ENCODE assay signal across 2 cellular contexts in the genomic region with DNA sequence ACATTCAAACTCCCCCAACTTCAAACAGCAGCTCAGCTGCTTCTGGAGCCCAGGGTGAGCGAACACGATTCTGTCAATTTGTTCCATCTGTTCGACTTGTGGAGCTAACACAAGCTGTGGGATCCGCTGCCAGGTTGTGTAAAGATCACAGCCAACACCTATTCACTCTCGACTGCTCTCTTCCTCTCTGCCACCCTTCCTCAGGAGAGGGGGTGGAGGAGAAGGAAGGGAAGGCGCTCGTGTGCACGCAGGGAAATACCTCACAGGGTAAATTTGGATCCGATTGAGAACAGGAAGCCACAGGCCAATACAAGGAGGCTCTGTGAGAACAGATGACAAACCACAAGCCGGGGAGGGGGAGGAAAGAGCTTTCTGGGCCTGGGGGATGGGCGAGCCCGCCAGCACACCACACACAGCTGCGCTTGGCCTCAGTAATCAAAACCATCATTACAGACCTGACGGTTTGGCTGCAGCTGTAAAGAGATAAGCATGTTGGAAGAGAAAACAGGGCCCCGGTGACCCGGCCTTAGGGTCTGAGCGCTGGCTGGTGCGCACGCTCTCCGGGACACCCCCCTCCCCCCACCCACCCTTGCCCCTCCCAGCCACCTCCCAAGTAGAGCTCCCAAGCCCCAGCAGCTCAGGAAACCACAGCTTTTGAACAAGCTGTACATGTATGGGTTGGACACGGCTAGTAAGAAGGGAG.
TF ChIP-seq lines count a peak whose summit lies in the region.

No MANE protein-coding gene starts in this region.

TF ChIP-seq in IMR-90, 13 proteins besides CTCF, POLR2A, EP300 and RAD21:
- TF ChIP-seq, protein P1, sequence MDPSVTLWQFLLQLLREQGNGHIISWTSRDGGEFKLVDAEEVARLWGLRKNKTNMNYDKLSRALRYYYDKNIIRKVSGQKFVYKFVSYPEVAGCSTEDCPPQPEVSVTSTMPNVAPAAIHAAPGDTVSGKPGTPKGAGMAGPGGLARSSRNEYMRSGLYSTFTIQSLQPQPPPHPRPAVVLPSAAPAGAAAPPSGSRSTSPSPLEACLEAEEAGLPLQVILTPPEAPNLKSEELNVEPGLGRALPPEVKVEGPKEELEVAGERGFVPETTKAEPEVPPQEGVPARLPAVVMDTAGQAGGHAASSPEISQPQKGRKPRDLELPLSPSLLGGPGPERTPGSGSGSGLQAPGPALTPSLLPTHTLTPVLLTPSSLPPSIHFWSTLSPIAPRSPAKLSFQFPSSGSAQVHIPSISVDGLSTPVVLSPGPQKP (IDR thresholded peaks at IDR 0.05; ENCODE audit: borderline replicate concordance, low read depth, low read length): no peak
- TF ChIP-seq BHLHE40 (IDR thresholded peaks at IDR 0.05; ENCODE audit: low read depth, low read length) (peak; percentile 73), RFX5 (IDR thresholded peaks at IDR 0.05; ENCODE audit: low read depth, low read length) (no peak), FOS (IDR thresholded peaks at IDR 0.05; ENCODE audit: low read depth, low read length) (no peak), MAZ (IDR thresholded peaks at IDR 0.05; ENCODE audit: borderline replicate concordance, low read depth, low read length) (peak; percentile 74; the same call in 1 of the 2 replicates), SMC3 (IDR thresholded peaks at IDR 0.05; ENCODE audit: low read depth, low read length) (peak; percentile 29), CHD1 (IDR thresholded peaks at IDR 0.05; ENCODE audit: low read depth, low read length) (no peak)
- TF ChIP-seq, protein P2, sequence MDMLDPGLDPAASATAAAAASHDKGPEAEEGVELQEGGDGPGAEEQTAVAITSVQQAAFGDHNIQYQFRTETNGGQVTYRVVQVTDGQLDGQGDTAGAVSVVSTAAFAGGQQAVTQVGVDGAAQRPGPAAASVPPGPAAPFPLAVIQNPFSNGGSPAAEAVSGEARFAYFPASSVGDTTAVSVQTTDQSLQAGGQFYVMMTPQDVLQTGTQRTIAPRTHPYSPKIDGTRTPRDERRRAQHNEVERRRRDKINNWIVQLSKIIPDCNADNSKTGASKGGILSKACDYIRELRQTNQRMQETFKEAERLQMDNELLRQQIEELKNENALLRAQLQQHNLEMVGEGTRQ (IDR thresholded peaks at IDR 0.05; ENCODE audit: low read depth, low read length): 0 out of 2 replicates have a peak, but pooled peaks have one; percentile 13

TF ChIP-seq in SK-N-SH, 30 proteins besides CTCF, POLR2A, EP300 and RAD21:
- TF ChIP-seq, protein P3, sequence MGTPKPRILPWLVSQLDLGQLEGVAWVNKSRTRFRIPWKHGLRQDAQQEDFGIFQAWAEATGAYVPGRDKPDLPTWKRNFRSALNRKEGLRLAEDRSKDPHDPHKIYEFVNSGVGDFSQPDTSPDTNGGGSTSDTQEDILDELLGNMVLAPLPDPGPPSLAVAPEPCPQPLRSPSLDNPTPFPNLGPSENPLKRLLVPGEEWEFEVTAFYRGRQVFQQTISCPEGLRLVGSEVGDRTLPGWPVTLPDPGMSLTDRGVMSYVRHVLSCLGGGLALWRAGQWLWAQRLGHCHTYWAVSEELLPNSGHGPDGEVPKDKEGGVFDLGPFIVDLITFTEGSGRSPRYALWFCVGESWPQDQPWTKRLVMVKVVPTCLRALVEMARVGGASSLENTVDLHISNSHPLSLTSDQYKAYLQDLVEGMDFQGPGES (IDR thresholded peaks at IDR 0.05; ENCODE audit: low read depth, low read length): no peak
- TF ChIP-seq JUND (IDR thresholded peaks at IDR 0.05) (no peak), SMC3 (IDR thresholded peaks at IDR 0.05; ENCODE audit: low read depth, low read length) (no peak), TAF1 (IDR thresholded peaks at IDR 0.05; ENCODE audit: borderline replicate concordance, low read depth, low read length) (no peak), ELF1 (IDR thresholded peaks at IDR 0.05) (peak; percentile 32; the same call in 1 of the 2 replicates), POLR2AphosphoS5 (IDR thresholded peaks at IDR 0.05; ENCODE audit: low read depth, low read length) (peak; percentile 73), NRF1 (IDR thresholded peaks at IDR 0.05; ENCODE audit: low read depth, low read length) (peak; percentile 18; the same call in 1 of the 2 replicates), GATA2 (CRISPR knock-in tag; IDR thresholded peaks at IDR 0.05) (peak; percentile 93), RXRA (IDR thresholded peaks at IDR 0.05; ENCODE audit: borderline replicate concordance, low read depth) (no peak), MEF2A (IDR thresholded peaks at IDR 0.05; ENCODE audit: borderline replicate concordance, low read depth) (no peak), YY1 (IDR thresholded peaks at IDR 0.05; ENCODE audit: low read depth) (no peak), GABPA (IDR thresholded peaks at IDR 0.05; ENCODE audit: low read depth) (no peak), EZH2phosphoT487 (IDR thresholded peaks at IDR 0.05; ENCODE audit: borderline replicate concordance, low read depth) (no peak), RFX5 (IDR thresholded peaks at IDR 0.05; ENCODE audit: low read length) (no peak), SIN3A (IDR thresholded peaks at IDR 0.05; ENCODE audit: borderline replicate concordance, low read depth, low read length) (0 out of 2 replicates have a peak, but pooled peaks have one; percentile 18), MXI1 (IDR thresholded peaks at IDR 0.05; ENCODE audit: low read depth, low read length) (peak; percentile 37; the same call in 1 of the 2 replicates), CHD2 (IDR thresholded peaks at IDR 0.05; ENCODE audit: low read length, partially characterized antibody) (peak; percentile 97), FOSL2 (IDR thresholded peaks at IDR 0.05; ENCODE audit: borderline replicate concordance, low read depth) (no peak), TCF12 (IDR thresholded peaks at IDR 0.05) (peak; percentile 94), RCOR1 (IDR thresholded peaks at IDR 0.05; ENCODE audit: low read length) (peak; percentile 97), NFIC (IDR thresholded peaks at IDR 0.05; ENCODE audit: borderline replicate concordance) (peak; percentile 69; the same call in 1 of the 2 replicates), FOXM1 (IDR thresholded peaks at IDR 0.05; ENCODE audit: low read depth) (no peak), MAX (IDR thresholded peaks at IDR 0.05; ENCODE audit: low read depth) (peak; percentile 72), FOXJ3 (CRISPR knock-in tag; IDR thresholded peaks at IDR 0.05) (peak; percentile 93), TEAD4 (IDR thresholded peaks at IDR 0.05; ENCODE audit: borderline replicate concordance, insufficient read depth) (0 out of 2 replicates have a peak, but pooled peaks have one; percentile 46)
- TF ChIP-seq, protein P4, sequence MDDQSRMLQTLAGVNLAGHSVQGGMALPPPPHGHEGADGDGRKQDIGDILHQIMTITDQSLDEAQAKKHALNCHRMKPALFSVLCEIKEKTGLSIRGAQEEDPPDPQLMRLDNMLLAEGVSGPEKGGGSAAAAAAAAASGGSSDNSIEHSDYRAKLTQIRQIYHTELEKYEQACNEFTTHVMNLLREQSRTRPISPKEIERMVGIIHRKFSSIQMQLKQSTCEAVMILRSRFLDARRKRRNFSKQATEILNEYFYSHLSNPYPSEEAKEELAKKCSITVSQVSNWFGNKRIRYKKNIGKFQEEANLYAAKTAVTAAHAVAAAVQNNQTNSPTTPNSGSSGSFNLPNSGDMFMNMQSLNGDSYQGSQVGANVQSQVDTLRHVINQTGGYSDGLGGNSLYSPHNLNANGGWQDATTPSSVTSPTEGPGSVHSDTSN (IDR thresholded peaks at IDR 0.05): peak; percentile 74
- TF ChIP-seq, protein P2 (IDR thresholded peaks at IDR 0.05; ENCODE audit: borderline replicate concordance, low read depth, low read length): no peak
- TF ChIP-seq, protein P5, sequence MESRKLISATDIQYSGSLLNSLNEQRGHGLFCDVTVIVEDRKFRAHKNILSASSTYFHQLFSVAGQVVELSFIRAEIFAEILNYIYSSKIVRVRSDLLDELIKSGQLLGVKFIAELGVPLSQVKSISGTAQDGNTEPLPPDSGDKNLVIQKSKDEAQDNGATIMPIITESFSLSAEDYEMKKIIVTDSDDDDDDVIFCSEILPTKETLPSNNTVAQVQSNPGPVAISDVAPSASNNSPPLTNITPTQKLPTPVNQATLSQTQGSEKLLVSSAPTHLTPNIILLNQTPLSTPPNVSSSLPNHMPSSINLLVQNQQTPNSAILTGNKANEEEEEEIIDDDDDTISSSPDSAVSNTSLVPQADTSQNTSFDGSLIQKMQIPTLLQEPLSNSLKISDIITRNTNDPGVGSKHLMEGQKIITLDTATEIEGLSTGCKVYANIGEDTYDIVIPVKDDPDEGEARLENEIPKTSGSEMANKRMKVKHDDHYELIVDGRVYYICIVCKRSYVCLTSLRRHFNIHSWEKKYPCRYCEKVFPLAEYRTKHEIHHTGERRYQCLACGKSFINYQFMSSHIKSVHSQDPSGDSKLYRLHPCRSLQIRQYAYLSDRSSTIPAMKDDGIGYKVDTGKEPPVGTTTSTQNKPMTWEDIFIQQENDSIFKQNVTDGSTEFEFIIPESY (IDR thresholded peaks at IDR 0.05; ENCODE audit: borderline replicate concordance, low read depth): no peak
- TF ChIP-seq, protein P6, sequence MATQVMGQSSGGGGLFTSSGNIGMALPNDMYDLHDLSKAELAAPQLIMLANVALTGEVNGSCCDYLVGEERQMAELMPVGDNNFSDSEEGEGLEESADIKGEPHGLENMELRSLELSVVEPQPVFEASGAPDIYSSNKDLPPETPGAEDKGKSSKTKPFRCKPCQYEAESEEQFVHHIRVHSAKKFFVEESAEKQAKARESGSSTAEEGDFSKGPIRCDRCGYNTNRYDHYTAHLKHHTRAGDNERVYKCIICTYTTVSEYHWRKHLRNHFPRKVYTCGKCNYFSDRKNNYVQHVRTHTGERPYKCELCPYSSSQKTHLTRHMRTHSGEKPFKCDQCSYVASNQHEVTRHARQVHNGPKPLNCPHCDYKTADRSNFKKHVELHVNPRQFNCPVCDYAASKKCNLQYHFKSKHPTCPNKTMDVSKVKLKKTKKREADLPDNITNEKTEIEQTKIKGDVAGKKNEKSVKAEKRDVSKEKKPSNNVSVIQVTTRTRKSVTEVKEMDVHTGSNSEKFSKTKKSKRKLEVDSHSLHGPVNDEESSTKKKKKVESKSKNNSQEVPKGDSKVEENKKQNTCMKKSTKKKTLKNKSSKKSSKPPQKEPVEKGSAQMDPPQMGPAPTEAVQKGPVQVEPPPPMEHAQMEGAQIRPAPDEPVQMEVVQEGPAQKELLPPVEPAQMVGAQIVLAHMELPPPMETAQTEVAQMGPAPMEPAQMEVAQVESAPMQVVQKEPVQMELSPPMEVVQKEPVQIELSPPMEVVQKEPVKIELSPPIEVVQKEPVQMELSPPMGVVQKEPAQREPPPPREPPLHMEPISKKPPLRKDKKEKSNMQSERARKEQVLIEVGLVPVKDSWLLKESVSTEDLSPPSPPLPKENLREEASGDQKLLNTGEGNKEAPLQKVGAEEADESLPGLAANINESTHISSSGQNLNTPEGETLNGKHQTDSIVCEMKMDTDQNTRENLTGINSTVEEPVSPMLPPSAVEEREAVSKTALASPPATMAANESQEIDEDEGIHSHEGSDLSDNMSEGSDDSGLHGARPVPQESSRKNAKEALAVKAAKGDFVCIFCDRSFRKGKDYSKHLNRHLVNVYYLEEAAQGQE (IDR thresholded peaks at IDR 0.05; ENCODE audit: low read depth, low read length): no peak
- TF ChIP-seq, protein P7, sequence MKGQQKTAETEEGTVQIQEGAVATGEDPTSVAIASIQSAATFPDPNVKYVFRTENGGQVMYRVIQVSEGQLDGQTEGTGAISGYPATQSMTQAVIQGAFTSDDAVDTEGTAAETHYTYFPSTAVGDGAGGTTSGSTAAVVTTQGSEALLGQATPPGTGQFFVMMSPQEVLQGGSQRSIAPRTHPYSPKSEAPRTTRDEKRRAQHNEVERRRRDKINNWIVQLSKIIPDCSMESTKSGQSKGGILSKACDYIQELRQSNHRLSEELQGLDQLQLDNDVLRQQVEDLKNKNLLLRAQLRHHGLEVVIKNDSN (IDR thresholded peaks at IDR 0.05; ENCODE audit: borderline replicate concordance, low read depth): no peak
